Comparison of ENCODE assay signal across 1 cellular context in genomic region chr2:101311390-101312019, GRCh38.
TF ChIP-seq lines count a peak whose summit lies in the region.

No MANE protein-coding gene starts in this region.

TF ChIP-seq in GM23338, 12 proteins besides CTCF, POLR2A, EP300 and RAD21 (continued from another document):
- no peak for TF ChIP-seq ZNF462 (CRISPR knock-in tag; IDR thresholded peaks at IDR 0.05)
- TF ChIP-seq ZNF114 (CRISPR knock-in tag; IDR thresholded peaks at IDR 0.05) = no peak
